Comparison of ENCODE assay signal across 34 cellular contexts in the genomic region with DNA sequence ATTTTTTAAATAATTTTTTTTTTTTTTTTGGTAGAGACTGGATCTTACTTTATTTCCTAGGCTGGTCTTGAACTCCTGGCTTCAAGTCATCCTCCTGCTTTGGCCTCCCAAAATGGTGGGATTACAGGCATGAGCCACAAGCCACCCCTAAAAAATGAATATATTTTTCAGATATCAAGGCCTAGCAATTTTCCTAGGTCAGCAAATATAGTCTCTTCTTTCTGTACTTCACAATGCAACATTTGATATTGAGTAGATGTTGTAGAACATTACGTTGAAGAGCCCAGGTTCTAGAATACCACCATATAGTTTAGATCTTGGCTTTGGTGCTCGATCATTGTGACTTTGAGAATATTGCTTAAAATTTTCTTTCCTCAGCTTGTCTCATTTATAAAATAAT.
DNase-seq lines count a peak whose midpoint lies in the region; ATAC-seq, FAIRE-seq and TF ChIP-seq lines count a peak whose summit lies in the region.
"Had no signal": no experiment of that assay in that cellular context is flagged by ENCODE, and none has a peak within 500 bp of the region (broad histone marks: within the 10 kb centered on the region; RNA-seq: fewer than 3 reads in every experiment).

No MANE protein-coding gene starts in this region.

- intact Hi-C loops in HepG2 (cut with micrococcal nuclease; ENCODE audit: unreplicated experiment) = no loop called here
- intact Hi-C loops in right lobe of liver (cut with DNase I) = no loop called here
- intact Hi-C loops in IMR-90 (cut with micrococcal nuclease) = no loop called here
- intact Hi-C loops in K562 (cut with micrococcal nuclease) = no loop called here
- intact Hi-C loops in head of caudate nucleus (cut with DNase I) = no loop called here

- peaks cover 17% of the 10 kb centered on the region for H3K9me3 ChIP-seq in HepG2 (ENCODE audit: low read length)
- H3K9me3 ChIP-seq in right lobe of liver = no peaks in the 10 kb centered on the region
- no peaks in the 10 kb centered on the region for H3K9me3 ChIP-seq in A549
- no peaks in the 10 kb centered on the region for H3K9me3 ChIP-seq in IMR-90 (ENCODE audit: control insufficient read depth, insufficient read depth, low read length)
- no peaks in the 10 kb centered on the region; the same call in 1 of the 2 replicates for H3K9me3 ChIP-seq in K562 (replicated peaks; ENCODE audit: control insufficient read depth, insufficient read depth, low read depth, low read length)
- H3K9me3 ChIP-seq: BE2C; BLaER1; BLaER1 treated with 17β-estradiol and CSF1 and Interleukin-3, amounts not matched to agents 10 nM and 100 nM; Caco-2 had no signal

- H3K9ac ChIP-seq in HepG2 (ENCODE audit: insufficient read depth, low read depth, low read length) (no peak overlapping the region), IMR-90 (ENCODE audit: low read depth, low read length) (no peak overlapping the region), K562 (ENCODE audit: insufficient read depth in 1 of 2, low read depth in 2 of 2, low read length in 2 of 2) (no peak overlapping the region)
- H3K9ac ChIP-seq: BLaER1; BLaER1 treated with 17β-estradiol and CSF1 and Interleukin-3, amounts not matched to agents 10 nM and 100 nM had no signal

- BruUV-seq in HepG2 (replicated peaks; lab: Mats Ljungman, UMichigan) (no TSS peak), IMR-90 (replicated peaks; lab: Mats Ljungman, UMichigan) (no TSS peak), K562 (replicated peaks; lab: Mats Ljungman, UMichigan) (no TSS peak)

- ATAC-seq in HepG2 (no peak), right lobe of liver (no peak), A549 (no peak), IMR-90 (ENCODE audit: low read depth) (no peak), K562 (no peak)
- ATAC-seq: CD8-positive, alpha-beta T cell had no signal

- no peak for DNase-seq in HepG2 (ENCODE audit: low spot score)
- DNase-seq in right lobe of liver = no peak
- no peak for DNase-seq in A549 (ENCODE audit: low read depth in 1 of 2, low spot score in 1 of 2)
- no peak for DNase-seq in IMR-90
- DNase-seq in K562 (ENCODE audit: extremely low read depth in 1 of 4, low spot score in 3 of 4) = no peak
- no peak for DNase-seq in head of caudate nucleus
- DNase-seq in NCI-H345 treated with DMSO at 0.1 percent for 48 hours (lab: John Stamatoyannopoulos, UW; ENCODE audit: unreplicated experiment) = no peak
- no peak for DNase-seq in DMS 273 (lab: John Stamatoyannopoulos, UW; ENCODE audit: unreplicated experiment)
- DNase-seq: 8988T; ACHN; AML-193; BE2C; C1 segment of cervical spinal cord; Caco-2; Calu3; CD4-positive, alpha-beta memory T cell; CD4-positive, alpha-beta T cell; CD4-positive, CD25-positive, alpha-beta regulatory T cell; CD8-positive, alpha-beta memory T cell; CD8-positive, alpha-beta T cell; COR-L47; DMS 273 treated with DMSO at 0.1 percent for 48 hours; DMS153; DMS53; DMS79; DMS79 treated with DMSO at 0.1 percent for 48 hours; DND-41; EL had no signal

- no peak overlapping the region for H2BK20ac ChIP-seq in IMR-90 (ENCODE audit: low read depth, low read length)

- H3K27me3 ChIP-seq in HepG2 (ENCODE audit: control insufficient read depth in 1 of 2, insufficient read depth in 2 of 2, low read length in 2 of 2) (no peaks in the 10 kb centered on the region), right lobe of liver (no peaks in the 10 kb centered on the region), IMR-90 (ENCODE audit: control insufficient read depth, insufficient read depth, low read length) (no peaks in the 10 kb centered on the region), K562 (ENCODE audit: control insufficient read depth in 2 of 2, insufficient read depth in 2 of 2, low read length in 2 of 2) (no peaks in the 10 kb centered on the region)
- H3K27me3 ChIP-seq: BE2C; BLaER1; BLaER1 treated with 17β-estradiol and CSF1 and Interleukin-3, amounts not matched to agents 10 nM and 100 nM had no signal

- TF ChIP-seq CTCF in HepG2 (CRISPR knock-in tag; IDR thresholded peaks at IDR 0.05) = no peak
- TF ChIP-seq CTCF in right lobe of liver (IDR thresholded peaks at IDR 0.05) = no peak
- TF ChIP-seq CTCF in A549 (IDR thresholded peaks at IDR 0.05) = no peak
- no peak for TF ChIP-seq CTCF in IMR-90 (conservative IDR thresholded peaks at IDR 0.05; ENCODE audit: low read depth, low read length)
- TF ChIP-seq CTCF in K562 (IDR thresholded peaks at IDR 0.05 in 2 of 3, conservative IDR thresholded peaks at IDR 0.05 in 1 of 3; ENCODE audit: insufficient read depth in 2 of 3, low read depth in 1 of 3, low read length in 3 of 3) = no peak

- H3K36me3 ChIP-seq in HepG2 (replicated peaks in 1 of 2; ENCODE audit: control insufficient read depth in 1 of 2, insufficient read depth in 2 of 2, low read length in 2 of 2) = no peaks in the 10 kb centered on the region
- no peaks in the 10 kb centered on the region for H3K36me3 ChIP-seq in right lobe of liver
- H3K36me3 ChIP-seq in IMR-90 (ENCODE audit: control insufficient read depth, insufficient read depth, low read length) = no peaks in the 10 kb centered on the region
- H3K36me3 ChIP-seq in K562 (ENCODE audit: control insufficient read depth, insufficient read depth, low read length) = no peaks in the 10 kb centered on the region
- H3K36me3 ChIP-seq: BE2C; BLaER1; BLaER1 treated with 17β-estradiol and CSF1 and Interleukin-3, amounts not matched to agents 10 nM and 100 nM had no signal

- H3K23ac ChIP-seq in IMR-90 (ENCODE audit: low read depth, low read length) = no peak overlapping the region

- no peak overlapping the region for H2BK120ac ChIP-seq in IMR-90 (ENCODE audit: low read depth, low read length)

- 0% methylated on average over 2 of the region's 2 CpGs for WGBS in HepG2 (ENCODE audit: low lambda C conversion rate)
- 37% methylated on average over 2 of the region's 2 CpGs for WGBS in right lobe of liver (ENCODE audit: insufficient coverage, low coverage, low lambda C conversion rate, missing lambda C conversion rate)
- 5% methylated on average over 2 of the region's 2 CpGs for WGBS in A549 (ENCODE audit: missing lambda C conversion rate)
- no CpG with 5 or more reads among the region's 2 CpGs for WGBS in IMR-90 (ENCODE audit: extremely low coverage in 2 of 2, insufficient read length in 1 of 2), 2 experiments
- WGBS in K562 (ENCODE audit: insufficient coverage, low coverage, missing lambda C conversion rate) = 2% methylated on average over 2 of the region's 2 CpGs

- no peaks in the 10 kb centered on the region for H4K20me1 ChIP-seq in HepG2 (ENCODE audit: insufficient read depth, low read length)
- H4K20me1 ChIP-seq in IMR-90 (ENCODE audit: insufficient read depth, low read length) = no peaks in the 10 kb centered on the region
- H4K20me1 ChIP-seq in K562 (replicated peaks; ENCODE audit: control insufficient read depth, insufficient read depth, low read length) = no peaks in the 10 kb centered on the region
- H4K20me1 ChIP-seq: BLaER1; BLaER1 treated with 17β-estradiol and CSF1 and Interleukin-3, amounts not matched to agents 10 nM and 100 nM had no signal

- POLR2A ChIA-PET in HepG2 (lab: Yijun Ruan, JAX) (no interaction called here), A549 (lab: Yijun Ruan, JAX) (no interaction called here), IMR-90 (lab: Charles Lee; ENCODE audit: unreplicated experiment) (no interaction called here), K562 (lab: Yijun Ruan, JAX) (no interaction called here)

- H3K56ac ChIP-seq in IMR-90 (ENCODE audit: extremely low read depth, insufficient read depth, low read length) = no peak overlapping the region

- no peaks in the 10 kb centered on the region for H3K79me1 ChIP-seq in IMR-90 (ENCODE audit: low read depth in 1 of 2, low read length in 2 of 2)

- CTCF ChIA-PET in HepG2 (lab: Yijun Ruan, JAX; ENCODE audit: low intra/inter-chr PET ratio, low total read pairs) (no interaction called here), A549 (lab: Yijun Ruan, JAX) (no interaction called here), IMR-90 (lab: Yijun Ruan, JAX) (no interaction called here), K562 (lab: Yijun Ruan, JAX; ENCODE audit: low intra/inter-chr PET ratio) (no interaction called here)

- TF ChIP-seq EP300 in HepG2 (IDR thresholded peaks at IDR 0.05; ENCODE audit: low read depth in 2 of 2, low read length in 2 of 2) (no peak), HepG2 (CRISPR knock-in tag; IDR thresholded peaks at IDR 0.05; ENCODE audit: borderline replicate concordance) (no peak), A549 (IDR thresholded peaks at IDR 0.05) (no peak), K562 (IDR thresholded peaks at IDR 0.05; ENCODE audit: low read length) (no peak)

- TF ChIP-seq RAD21 in HepG2 (CRISPR knock-in tag; IDR thresholded peaks at IDR 0.05) (no peak), A549 (conservative IDR thresholded peaks at IDR 0.05 in 1 of 2, IDR thresholded peaks at IDR 0.05 in 1 of 2) (no peak), IMR-90 (IDR thresholded peaks at IDR 0.05; ENCODE audit: low read length) (no peak), K562 (CRISPR knock-in tag; conservative IDR thresholded peaks at IDR 0.05 in 1 of 2, IDR thresholded peaks at IDR 0.05 in 1 of 2) (no peak)

- H3K14ac ChIP-seq in IMR-90 (replicated peaks; ENCODE audit: low read depth, low read length) = no peak overlapping the region

- no peak overlapping the region for H2AK5ac ChIP-seq in IMR-90 (ENCODE audit: low read depth, low read length)

- no peak overlapping the region for H2AFZ ChIP-seq in HepG2 (ENCODE audit: low read length)
- no peak overlapping the region for H2AFZ ChIP-seq in IMR-90 (replicated peaks; ENCODE audit: low read length, poor library complexity)
- H2AFZ ChIP-seq in K562 (ENCODE audit: low read depth, low read length) = no peak overlapping the region

- in situ Hi-C loops in HepG2 (cut with HindIII; ENCODE audit: extremely low pct_ligation_motif_present, low pct_unique_long_range_greater_than_20kb) = no loop called here
- in situ Hi-C loops in IMR-90 (cut with MboI; ENCODE audit: low sequenced_read_pairs) = no loop called here
- in situ Hi-C loops in K562 (cut with MboI) = no loop called here

- H3K4ac ChIP-seq in IMR-90 (ENCODE audit: low read depth, low read length) = no peak overlapping the region

- no peak for TF ChIP-seq POLR2A in HepG2 (IDR thresholded peaks at IDR 0.05; ENCODE audit: insufficient read depth in 1 of 2, low read depth in 2 of 2, low read length in 2 of 2)
- TF ChIP-seq POLR2A in right lobe of liver (IDR thresholded peaks at IDR 0.05) = no peak
- TF ChIP-seq POLR2A in A549 (IDR thresholded peaks at IDR 0.05; ENCODE audit: low read length) = no peak
- no peak for TF ChIP-seq POLR2A in IMR-90 (IDR thresholded peaks at IDR 0.05; ENCODE audit: low read depth, low read length)
- TF ChIP-seq POLR2A in K562 (conservative IDR thresholded peaks at IDR 0.05) = no peak

- H4K91ac ChIP-seq in IMR-90 (ENCODE audit: insufficient read depth, low read depth, low read length) = no peak overlapping the region

- no peak overlapping the region for H4K5ac ChIP-seq in IMR-90 (ENCODE audit: low read depth, low read length)

- H4K8ac ChIP-seq in IMR-90 (ENCODE audit: low read depth in 2 of 2, low read length in 2 of 2) = no peak overlapping the region

- H3K27ac ChIP-seq in HepG2 (ENCODE audit: extremely low read length, insufficient read depth, low read length) (no peak overlapping the region), right lobe of liver (no peak overlapping the region), A549 (no peak overlapping the region), IMR-90 (ENCODE audit: insufficient read depth, low read length) (no peak overlapping the region), K562 (ENCODE audit: extremely low read depth, low read depth, low read length) (no peak overlapping the region)
- H3K27ac ChIP-seq: 22Rv1; BLaER1; BLaER1 treated with 17β-estradiol and CSF1 and Interleukin-3, amounts not matched to agents 10 nM and 100 nM; C4-2B had no signal

- H3K4me3 ChIP-seq in HepG2 (replicated peaks in 1 of 3; ENCODE audit: insufficient read depth in 1 of 3, low read depth in 2 of 3, low read length in 3 of 3) = no peak overlapping the region
- H3K4me3 ChIP-seq in right lobe of liver = no peak overlapping the region
- no peak overlapping the region for H3K4me3 ChIP-seq in A549
- H3K4me3 ChIP-seq in IMR-90 (ENCODE audit: insufficient read depth, low read depth, low read length) = no peak overlapping the region
- H3K4me3 ChIP-seq in K562 = no peak overlapping the region
- H3K4me3 ChIP-seq: BLaER1; BLaER1 treated with 17β-estradiol and CSF1 and Interleukin-3, amounts not matched to agents 10 nM and 100 nM had no signal

- no peak overlapping the region for H2BK5ac ChIP-seq in IMR-90 (ENCODE audit: low read depth, low read length, poor library complexity, severe bottlenecking)

- no peak overlapping the region for H3K18ac ChIP-seq in IMR-90 (ENCODE audit: low read depth, low read length)

- H2BK15ac ChIP-seq in IMR-90 (ENCODE audit: low read depth, low read length) = no peak overlapping the region

- H3K9me1 ChIP-seq in IMR-90 (ENCODE audit: insufficient read depth, low read length) = no peaks in the 10 kb centered on the region
- no peaks in the 10 kb centered on the region for H3K9me1 ChIP-seq in K562 (ENCODE audit: control insufficient read depth, insufficient read depth, low read length)

- FAIRE-seq in HepG2 (lab: Jason Lieb, UNC) = no peak
- no peak for FAIRE-seq in A549 (lab: Jason Lieb, UNC)
- FAIRE-seq in K562 (lab: Jason Lieb, UNC) = no peak
- FAIRE-seq: A204.1, D721Med had no signal

- dilution Hi-C loops in IMR-90 (cut with HindIII; ENCODE audit: low sequenced_read_pairs, unreplicated experiment) = no loop called here

- H2AK9ac ChIP-seq in IMR-90 (replicated peaks; ENCODE audit: low read depth, low read length, poor library complexity) = no peak overlapping the region

- no peaks in the 10 kb centered on the region for H3K79me2 ChIP-seq in HepG2 (ENCODE audit: insufficient read depth, low read length)
- H3K79me2 ChIP-seq in K562 (ENCODE audit: control insufficient read depth, insufficient read depth, low read length) = no peaks in the 10 kb centered on the region

- no peak overlapping the region for H3K4me2 ChIP-seq in HepG2 (ENCODE audit: low read depth, low read length)
- H3K4me2 ChIP-seq in A549 = no peak overlapping the region
- no peak overlapping the region for H3K4me2 ChIP-seq in IMR-90 (ENCODE audit: low read depth, low read length)
- H3K4me2 ChIP-seq in K562 (ENCODE audit: insufficient read depth, low read length) = no peak overlapping the region
- H3K4me2 ChIP-seq: BLaER1; BLaER1 treated with 17β-estradiol and CSF1 and Interleukin-3, amounts not matched to agents 10 nM and 100 nM had no signal

- H3K4me1 ChIP-seq in HepG2 (ENCODE audit: insufficient read depth, low read length) (no peaks in the 10 kb centered on the region), right lobe of liver (no peaks in the 10 kb centered on the region), A549 (no peaks in the 10 kb centered on the region), IMR-90 (ENCODE audit: control insufficient read depth, insufficient read depth, low read length) (no peaks in the 10 kb centered on the region), K562 (replicated peaks in 1 of 2; ENCODE audit: control insufficient read depth in 2 of 2, insufficient read depth in 2 of 2, low read length in 2 of 2) (no peaks in the 10 kb centered on the region)
- H3K4me1 ChIP-seq: BE2C; BLaER1; BLaER1 treated with 17β-estradiol and CSF1 and Interleukin-3, amounts not matched to agents 10 nM and 100 nM; Caco-2 had no signal
